In the genomic region with DNA sequence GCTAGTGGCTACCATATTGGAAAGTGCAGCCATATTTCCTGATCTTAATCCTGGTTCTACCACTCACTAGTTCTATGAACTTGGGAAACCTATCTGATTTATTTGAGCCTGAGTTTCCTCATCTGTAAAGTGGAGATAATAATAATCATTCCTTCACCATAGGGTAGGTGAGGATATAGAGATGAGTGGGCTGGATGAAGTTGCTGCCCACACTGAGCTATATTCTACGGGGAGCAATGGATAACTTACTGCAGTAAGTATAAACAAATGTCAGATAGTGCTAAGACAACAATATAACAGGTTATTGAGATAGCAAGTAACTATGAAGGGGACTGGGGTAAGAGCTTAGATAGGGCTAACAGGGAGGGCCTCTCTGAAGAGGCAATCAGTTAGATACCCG, we compare ENCODE assay signal across 30 cellular contexts.
"Had no signal": no experiment of that assay in that cellular context is flagged by ENCODE, and none has a peak within 500 bp of the region (broad histone marks: within the 10 kb centered on the region; RNA-seq: fewer than 3 reads in every experiment).

No MANE protein-coding gene starts in this region.

- DNase-seq: activated CD4-positive, alpha-beta memory T cell treated with anti-CD3 and anti-CD28 coated beads, Interleukin-2, amount 10 ng/mL, durations not matched to agents 7 days and 5 days; activated CD4-positive, alpha-beta T cell treated with anti-CD3 and anti-CD28 coated beads for 1 hour; activated CD4-positive, alpha-beta T cell treated with anti-CD3 and anti-CD28 coated beads for 4 hours; activated CD4-positive, alpha-beta T cell treated with anti-CD3 and anti-CD28 coated beads, Interleukin-2, amount 10 ng/mL, durations not matched to agents 7 days and 5 days; activated CD4-positive, alpha-beta T cell treated with anti-CD3 and anti-CD28 coated beads, Interleukin-2, amount 50 U/mL, for 4 hours; activated CD8-positive, alpha-beta memory T cell treated with anti-CD3 and anti-CD28 coated beads, Interleukin-2, amount 50 U/mL, for 48 hours; activated effector memory CD4-positive, alpha-beta T cell treated with Interleukin-2 at 50 U/mL for 16 hours; activated gamma-delta T cell treated with Interleukin-2 at 50 U/mL for 16 hours; activated naive CD4-positive, alpha-beta T cell treated with anti-CD3 and anti-CD28 coated beads, Interleukin-2, amount 50 U/mL, for 16 hours; activated naive CD4-positive, alpha-beta T cell treated with Interleukin-2 at 50 U/mL for 16 hours; activated T-cell treated with anti-CD3 and anti-CD28 coated beads for 4 hours; activated T-cell treated with anti-CD3 and anti-CD28 coated beads, Interleukin-2, amount 50 U/mL, for 24 hours; activated T-cell treated with anti-CD3 and anti-CD28 coated beads, Interleukin-2, amount 50 U/mL, for 72 hours; amniotic stem cell; brain microvascular endothelial cell; dorsolateral prefrontal cortex; effector memory CD4-positive, alpha-beta T cell; endodermal cell; foreskin fibroblast; head of caudate nucleus; T-helper 1 cell; T-helper 17 cell; T1000 had no signal

- H3K4me3 Mint-ChIP-seq: activated CD4-positive, alpha-beta memory T cell treated with anti-CD3 and anti-CD28 coated beads, Interleukin-2, amount 10 ng/mL, durations not matched to agents 7 days and 5 days; activated CD4-positive, alpha-beta T cell treated with anti-CD3 and anti-CD28 coated beads, Interleukin-2, amount 10 ng/mL, durations not matched to agents 7 days and 5 days; activated naive CD8-positive, alpha-beta T cell; activated T-cell treated with anti-CD3 and anti-CD28 coated beads, Interleukin-2, amount 50 U/mL, for 24 hours; activated T-cell treated with anti-CD3 and anti-CD28 coated beads, Interleukin-2, amount 50 U/mL, for 72 hours; central memory CD8-positive, alpha-beta T cell; dendritic cell treated with granulocyte-macrophage colony-stimulating factor and Interleukin-4, amounts not matched to agents 40 ng/mL and 50 ng/mL, for 4 days; endodermal cell; T-helper 17 cell; T-helper 2 cell treated with Interferon-gamma antibody and Interleukin-4, amounts not matched to agents 5 μg/mL and 100 μg/mL, for 36 hours; WTC11 had no signal

- H3K36me3 ChIP-seq: brain microvascular endothelial cell had no signal

- H3K27me3 Mint-ChIP-seq: activated CD4-positive, alpha-beta memory T cell treated with anti-CD3 and anti-CD28 coated beads, Interleukin-2, amount 10 ng/mL, durations not matched to agents 7 days and 5 days; activated CD4-positive, alpha-beta T cell treated with anti-CD3 and anti-CD28 coated beads, Interleukin-2, amount 10 ng/mL, durations not matched to agents 7 days and 5 days; activated naive CD8-positive, alpha-beta T cell; activated T-cell treated with anti-CD3 and anti-CD28 coated beads, Interleukin-2, amount 50 U/mL, for 24 hours; central memory CD8-positive, alpha-beta T cell; dendritic cell treated with granulocyte-macrophage colony-stimulating factor and Interleukin-4, amounts not matched to agents 40 ng/mL and 50 ng/mL, for 4 days; T-helper 17 cell had no signal

- H3K4me1 Mint-ChIP-seq: activated CD4-positive, alpha-beta memory T cell treated with anti-CD3 and anti-CD28 coated beads, Interleukin-2, amount 10 ng/mL, durations not matched to agents 7 days and 5 days; activated CD4-positive, alpha-beta T cell treated with anti-CD3 and anti-CD28 coated beads, Interleukin-2, amount 10 ng/mL, durations not matched to agents 7 days and 5 days; central memory CD8-positive, alpha-beta T cell; T-helper 17 cell had no signal

- H3K27me3 ChIP-seq: brain microvascular endothelial cell, dorsolateral prefrontal cortex had no signal

- H3K4me3 ChIP-seq: coronary artery, dorsolateral prefrontal cortex had no signal

- H3K27ac ChIP-seq: brain microvascular endothelial cell, coronary artery, dorsolateral prefrontal cortex, VCaP had no signal

- ATAC-seq: activated T-cell treated with anti-CD3 and anti-CD28 coated beads, Interleukin-2, amount 50 U/mL, for 72 hours; T-helper 17 cell; WTC11 had no signal

- H3K27ac Mint-ChIP-seq: activated CD4-positive, alpha-beta memory T cell treated with anti-CD3 and anti-CD28 coated beads, Interleukin-2, amount 10 ng/mL, durations not matched to agents 7 days and 5 days; activated CD4-positive, alpha-beta T cell treated with anti-CD3 and anti-CD28 coated beads, Interleukin-2, amount 10 ng/mL, durations not matched to agents 7 days and 5 days; activated naive CD8-positive, alpha-beta T cell; activated T-cell treated with anti-CD3 and anti-CD28 coated beads, Interleukin-2, amount 50 U/mL, for 24 hours; activated T-cell treated with anti-CD3 and anti-CD28 coated beads, Interleukin-2, amount 50 U/mL, for 72 hours; dendritic cell treated with granulocyte-macrophage colony-stimulating factor and Interleukin-4, amounts not matched to agents 40 ng/mL and 50 ng/mL, for 4 days; endodermal cell; T-helper 17 cell; T-helper 2 cell treated with Interferon-gamma antibody and Interleukin-4, amounts not matched to agents 5 μg/mL and 100 μg/mL, for 36 hours; WTC11 had no signal

- H3K36me3 Mint-ChIP-seq: WTC11 had no signal
